Comparison of ENCODE assay signal across 11 cellular contexts in the genomic region with DNA sequence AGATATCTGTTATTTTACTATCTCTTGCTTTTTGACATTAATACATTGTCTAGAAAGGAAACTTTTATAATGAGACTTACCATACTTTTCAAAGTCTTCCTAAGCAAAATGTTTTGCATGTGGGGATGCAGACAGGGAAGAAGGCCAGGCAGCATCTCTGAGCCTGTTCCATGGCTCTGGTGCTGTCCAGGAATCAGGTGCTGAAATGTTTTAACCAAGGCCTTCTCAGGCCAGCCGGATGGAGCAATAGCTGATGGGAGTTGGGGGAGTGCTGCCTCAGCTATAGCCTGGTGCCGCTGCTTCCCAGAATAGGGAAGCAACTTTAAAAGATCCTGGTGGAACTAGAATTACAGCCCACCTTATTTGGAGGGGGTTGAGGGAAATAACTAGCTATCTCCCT. TPM values are rescaled to one million over a fixed set of nuclear protein-coding genes. Genes with fewer than 3 reads are reported as not detected.
DNase-seq lines count a peak whose midpoint lies in the region; TF ChIP-seq lines count a peak whose summit lies in the region.
"Had no signal": no experiment of that assay in that cellular context is flagged by ENCODE, and none has a peak within 500 bp of the region (broad histone marks: within the 10 kb centered on the region; RNA-seq: fewer than 3 reads in every experiment).

No MANE protein-coding gene starts in this region.

- no peaks in the 10 kb centered on the region for H3K27me3 ChIP-seq in H7 (ENCODE audit: control insufficient read depth, insufficient read depth, low read length)

- no peak overlapping the region for H3K4me3 ChIP-seq in H7 (ENCODE audit: insufficient read depth, low read depth, low read length)
- H3K4me3 ChIP-seq in fibroblast of mammary gland (ENCODE audit: control insufficient read depth, low read depth, low read length) = no peak overlapping the region

- DNase-seq in H7 (peak; percentile 69), RKO (ENCODE audit: low spot score) (peak; percentile 40), fibroblast of mammary gland (ENCODE audit: low read depth) (peak; percentile 25), non-pigmented ciliary epithelial cell (ENCODE audit: low read depth) (peak; percentile 1), NCI-H146 (lab: John Stamatoyannopoulos, UW) (no peak), NCI-H748 (lab: John Stamatoyannopoulos, UW; ENCODE audit: unreplicated experiment) (no peak), NCI-H510A (lab: John Stamatoyannopoulos, UW) (no peak), GM10266 (ENCODE audit: extremely low spot score) (no peak)
- DNase-seq: GF-D8; stimulated activated naive B cell treated with anti-CD40 and anti-IgM and Interleukin-4, amounts not matched to agents 10 μg/mL and 1 μg/mL and 100 μg/mL, for 72 hours had no signal

- TF ChIP-seq CTCF in fibroblast of mammary gland (conservative IDR thresholded peaks at IDR 0.05; ENCODE audit: control insufficient read depth, insufficient read depth, low read depth, low read length) (no peak), GM10266 (IDR thresholded peaks at IDR 0.05; ENCODE audit: control insufficient read depth, insufficient read depth, low read depth, missing control alignments) (no peak)

- H3K36me3 ChIP-seq in H7 (replicated peaks; ENCODE audit: control insufficient read depth, insufficient read depth, low read length) = no peaks in the 10 kb centered on the region

RNA-seq across cellular contexts. Expression of a gene that starts 38.5 kb away (rescaled TPM):
- total RNA-seq in H7 (2014; rRNA removed; shearing (Covaris generic)) = 0.03 and 0.63 TPM in 2 replicates
- total RNA-seq: activated naive CD4-positive, alpha-beta T cell treated with anti-CD3 and anti-CD28 coated beads, Interleukin-2, amount 50 U/mL, for 72 hours had no signal

Comparison
In these comparisons a context has a peak if more than half of its experiments do, and no peak if none do; other contexts are left out.
1. DNase-seq: peak in H7 (single experiment), RKO (single experiment), fibroblast of mammary gland (single experiment) and non-pigmented ciliary epithelial cell (single experiment); none in NCI-H146 (single experiment), NCI-H748 (single experiment), NCI-H510A (single experiment) and GM10266 (single experiment).